ENCODE assay signal across 9 cellular contexts in genomic region chr17:45011767-45012166, GRCh38. TPM values are rescaled to one million over a fixed set of nuclear protein-coding genes. Genes with fewer than 3 reads are reported as not detected.
"Had no signal": no experiment of that assay in that cellular context is flagged by ENCODE, and none has a peak within 500 bp of the region (broad histone marks: within the 10 kb centered on the region; RNA-seq: fewer than 3 reads in every experiment).

No MANE protein-coding gene starts in this region.

- DNase-seq: GOT3, H7, KBM-7 had no signal

- H2AFZ ChIP-seq: GM23248 had no signal

- H3K4me1 ChIP-seq: HAP-1 had no signal

- H3K4me2 ChIP-seq: KMS-11 had no signal

- H3K9ac ChIP-seq: GM23248, KMS-11 had no signal

- H3K9me3 ChIP-seq: HAP-1 had no signal

- FAIRE-seq: HTR-8/SVneo had no signal

- H3K27ac ChIP-seq: GM23248, KMS-11 had no signal

- H3K4me3 ChIP-seq: GM23248, HAP-1 had no signal

- ATAC-seq: HCT116 had no signal

- H3K36me3 ChIP-seq: HAP-1 had no signal

RNA-seq across cellular contexts. Expression of gene C1QL1, which starts 43.7 kb away (rescaled TPM):
- polyA plus RNA-seq: IgD-negative memory B cell had no signal
